Comparison of ENCODE assay signal across 10 cellular contexts in the genomic region with DNA sequence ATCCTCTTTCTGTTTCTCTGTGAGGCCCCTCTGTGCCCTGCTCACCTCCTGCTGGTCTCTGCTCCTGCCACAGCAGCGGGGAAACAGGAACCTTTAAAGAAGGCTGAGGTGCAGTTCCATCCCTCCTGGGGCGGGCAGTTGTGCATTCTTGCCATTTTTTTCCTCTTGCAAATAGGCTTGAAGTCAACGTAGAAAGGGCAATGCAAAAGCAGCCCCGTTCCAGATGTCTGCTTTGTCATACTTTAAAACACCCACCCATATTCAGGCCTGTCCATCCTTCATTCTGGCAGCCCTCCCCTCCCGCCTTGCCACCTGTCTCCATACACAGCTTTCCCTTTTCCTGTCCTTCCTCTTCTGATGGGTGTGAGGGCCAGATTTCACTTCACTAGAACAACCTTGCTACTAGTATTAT.
A peak's percentile ranks its signal among the peaks of the same experiment; 100 is the strongest.
DNase-seq lines count a peak whose midpoint lies in the region; ATAC-seq and TF ChIP-seq lines count a peak whose summit lies in the region.
"Had no signal": no experiment of that assay in that cellular context is flagged by ENCODE, and none has a peak within 500 bp of the region (broad histone marks: within the 10 kb centered on the region; RNA-seq: fewer than 3 reads in every experiment).

No MANE protein-coding gene starts in this region.

- TF ChIP-seq RAD21 in IMR-90 (IDR thresholded peaks at IDR 0.05; ENCODE audit: low read length) = no peak

- peak overlapping the region; percentile 18; the same call in 1 of the 2 replicates for H3K23ac ChIP-seq in IMR-90 (ENCODE audit: low read depth, low read length)

- peak overlapping the region; percentile 46 for H3K4me2 ChIP-seq in IMR-90 (ENCODE audit: low read depth, low read length)

- WGBS in IMR-90 (ENCODE audit: extremely low coverage in 2 of 2, insufficient read length in 1 of 2), 2 experiments = 13% methylated on average over 2 of the region's 5 CpGs; no CpG with 5 or more reads in 1 of the 2 experiments

- H4K91ac ChIP-seq in IMR-90 (ENCODE audit: insufficient read depth, low read depth, low read length) = peak overlapping the region; percentile 78

- H3K9ac ChIP-seq in IMR-90 (ENCODE audit: low read depth, low read length) = peak overlapping the region; percentile 33; the same call in 1 of the 2 replicates
- peak overlapping the region in 3 of 5 donors; percentile 55 to 65 (median 65) for H3K9ac ChIP-seq in subcutaneous abdominal adipose tissue (ENCODE audit: low read length in 5 of 5)

- TF ChIP-seq CTCF in IMR-90 (conservative IDR thresholded peaks at IDR 0.05; ENCODE audit: low read depth, low read length) (no peak), breast epithelium (IDR thresholded peaks at IDR 0.05) (no peak), kidney epithelial cell (IDR thresholded peaks at IDR 0.05; ENCODE audit: insufficient read depth, low read length, poor library complexity, severe bottlenecking) (no peak)

- H4K20me1 ChIP-seq in IMR-90 (ENCODE audit: insufficient read depth, low read length) = no peaks in the 10 kb centered on the region

- peak overlapping the region; percentile 71 for H2BK5ac ChIP-seq in IMR-90 (ENCODE audit: low read depth, low read length, poor library complexity, severe bottlenecking)

- H4K8ac ChIP-seq in IMR-90 (ENCODE audit: low read depth in 2 of 2, low read length in 2 of 2) = peak overlapping the region; percentile 87 to 89; a peak in 2 of 4 replicates

- 0 out of 3 replicates have a peak overlapping the region, but pooled peaks have one; percentile 90 for H2BK15ac ChIP-seq in IMR-90 (ENCODE audit: low read depth, low read length)

- TF ChIP-seq POLR2A in IMR-90 (IDR thresholded peaks at IDR 0.05; ENCODE audit: low read depth, low read length) (no peak), breast epithelium (IDR thresholded peaks at IDR 0.05) (no peak)

- 0 out of 2 replicates have a peak overlapping the region, but pooled peaks have one; percentile 20 for H3K14ac ChIP-seq in IMR-90 (replicated peaks; ENCODE audit: low read depth, low read length)

- H3K27me3 ChIP-seq in IMR-90 (ENCODE audit: control insufficient read depth, insufficient read depth, low read length) (no peaks in the 10 kb centered on the region), breast epithelium (no peaks in the 10 kb centered on the region), kidney epithelial cell (ENCODE audit: control insufficient read depth, insufficient read depth, low read length) (no peaks in the 10 kb centered on the region), subcutaneous abdominal adipose tissue (ENCODE audit: control insufficient read depth in 5 of 5, insufficient read depth in 4 of 5, low read length in 5 of 5) (no peaks in the 10 kb centered on the region)

- peak overlapping the region; percentile 88 for H2BK120ac ChIP-seq in IMR-90 (ENCODE audit: low read depth, low read length)

- dilution Hi-C loops in IMR-90 (cut with HindIII; ENCODE audit: low sequenced_read_pairs, unreplicated experiment) = no loop called here

- H3K4me1 ChIP-seq in IMR-90 (ENCODE audit: control insufficient read depth, insufficient read depth, low read length) (peaks cover 19% of the 10 kb centered on the region), breast epithelium (peaks cover 14 to 55% of the 10 kb centered on the region in 2 donors), subcutaneous abdominal adipose tissue (ENCODE audit: control insufficient read depth in 5 of 5, insufficient read depth in 5 of 5, low read length in 5 of 5) (peaks cover 15 to 56% (median 51%) of the 10 kb centered on the region in 5 donors)

- H3K4me3 ChIP-seq in IMR-90 (ENCODE audit: insufficient read depth, low read depth, low read length) (no peak overlapping the region), breast epithelium (peak overlapping the region in 2 of 3 donors; percentile 29 to 55), kidney epithelial cell (ENCODE audit: low read depth, low read length) (no peak overlapping the region), subcutaneous abdominal adipose tissue (ENCODE audit: low read depth in 1 of 5, low read length in 5 of 5) (peak overlapping the region in 2 of 5 donors; percentile 24 to 26)
- H3K4me3 ChIP-seq: GM12878 had no signal

- no TSS peak for BruUV-seq in IMR-90 (replicated peaks; lab: Mats Ljungman, UMichigan)

- no peak overlapping the region for H3K56ac ChIP-seq in IMR-90 (ENCODE audit: extremely low read depth, insufficient read depth, low read length)

- peak overlapping the region; percentile 81 for H2AFZ ChIP-seq in IMR-90 (replicated peaks; ENCODE audit: low read length, poor library complexity)

- no peaks in the 10 kb centered on the region for H3K79me1 ChIP-seq in IMR-90 (ENCODE audit: low read depth in 1 of 2, low read length in 2 of 2)

- peak overlapping the region; percentile 78 for H4K5ac ChIP-seq in IMR-90 (ENCODE audit: low read depth, low read length)

- H3K9me3 ChIP-seq in IMR-90 (ENCODE audit: control insufficient read depth, insufficient read depth, low read length) = no peaks in the 10 kb centered on the region
- H3K9me3 ChIP-seq in breast epithelium = no peaks in the 10 kb centered on the region
- H3K9me3 ChIP-seq in subcutaneous abdominal adipose tissue (ENCODE audit: control insufficient read depth in 5 of 5, low read length in 5 of 5) = no peaks in the 10 kb centered on the region

- peaks cover 3% of the 10 kb centered on the region for H3K9me1 ChIP-seq in IMR-90 (ENCODE audit: insufficient read depth, low read length)

- H3K18ac ChIP-seq in IMR-90 (ENCODE audit: low read depth, low read length) = peak overlapping the region; percentile 77

- POLR2A ChIA-PET in IMR-90 (lab: Charles Lee; ENCODE audit: unreplicated experiment) = interaction anchor here (0.7 kb wide), 1 partner anchor 59 kb away, joined by 3 read pairs; no protein-coding TSS in a partner anchor

- CTCF ChIA-PET in IMR-90 (lab: Yijun Ruan, JAX) = interaction anchor here (1.1 kb wide), 1 partner anchor 123 kb away, joined by 3 read pairs; no protein-coding TSS in a partner anchor

- H2AK9ac ChIP-seq in IMR-90 (replicated peaks; ENCODE audit: low read depth, low read length, poor library complexity) = peak overlapping the region; percentile 68

- no peaks in the 10 kb centered on the region for H3K36me3 ChIP-seq in IMR-90 (ENCODE audit: control insufficient read depth, insufficient read depth, low read length)
- no peaks in the 10 kb centered on the region for H3K36me3 ChIP-seq in breast epithelium
- H3K36me3 ChIP-seq in kidney epithelial cell (ENCODE audit: control insufficient read depth, insufficient read depth, low read length) = no peaks in the 10 kb centered on the region
- no peaks in the 10 kb centered on the region for H3K36me3 ChIP-seq in subcutaneous abdominal adipose tissue (ENCODE audit: control insufficient read depth in 5 of 5, insufficient read depth in 5 of 5, low read length in 5 of 5)

- ATAC-seq in IMR-90 (ENCODE audit: low read depth) (peak; percentile 10; the same call in 1 of the 2 replicates), HG02678 (IDR thresholded peaks at IDR 0.05; ENCODE audit: unreplicated experiment) (no peak), HG02981 (IDR thresholded peaks at IDR 0.05; ENCODE audit: unreplicated experiment) (no peak)
- ATAC-seq: GM12878 had no signal

- H3K4ac ChIP-seq in IMR-90 (ENCODE audit: low read depth, low read length) = peak overlapping the region; percentile 76

- DNase-seq in IMR-90 (peak; percentile 79), breast epithelium (ENCODE audit: low spot score in 2 of 2) (peak in 1 of 2 donors; percentile 67), kidney epithelial cell (ENCODE audit: low read depth) (peak; percentile 54), germinal center (ENCODE audit: low spot score) (no peak), kidney glomerular epithelial cell (lab: John Stamatoyannopoulos, UW) (no peak)
- DNase-seq: T-helper 1 cell had no signal

- H2AK5ac ChIP-seq in IMR-90 (ENCODE audit: low read depth, low read length) = peak overlapping the region; percentile 49

- intact Hi-C loops in IMR-90 (cut with micrococcal nuclease) = loop anchor here (1.0 to 5.0 kb wide), 4 partner anchors 68 to 128 kb away; partner anchors contain the start of gene KLF9
- intact Hi-C loops in breast epithelium (cut with DNase I; ENCODE audit: low total_unique reads) = loop anchor here (5.0 kb wide), 1 partner anchor 58 kb away; no protein-coding TSS in a partner anchor

- in situ Hi-C loops in IMR-90 (cut with MboI; ENCODE audit: low sequenced_read_pairs) = loop anchor here (5.0 to 10.0 kb wide), 2 partner anchors 63 to 135 kb away; no protein-coding TSS in a partner anchor

- H3K27ac ChIP-seq in IMR-90 (ENCODE audit: insufficient read depth, low read length) = peak overlapping the region; percentile 85
- peak overlapping the region; percentile 94 to 98 for H3K27ac ChIP-seq in breast epithelium
- peak overlapping the region; percentile 89 for H3K27ac ChIP-seq in subcutaneous abdominal adipose tissue (ENCODE audit: low read depth, low read length)

- H2BK20ac ChIP-seq in IMR-90 (ENCODE audit: low read depth, low read length) = peak overlapping the region; percentile 28

TF ChIP-seq in IMR-90, 13 proteins besides CTCF, POLR2A, EP300 and RAD21:
- TF ChIP-seq RCOR1 (IDR thresholded peaks at IDR 0.05; ENCODE audit: insufficient replicate concordance, low read length) (no peak), NFE2L2 (IDR thresholded peaks at IDR 0.05; ENCODE audit: low read depth, low read length) (no peak), MAZ (IDR thresholded peaks at IDR 0.05; ENCODE audit: borderline replicate concordance, low read depth, low read length) (no peak; the same call in 1 of the 2 replicates)

Comparison
In these comparisons a context has a peak if more than half of its experiments do, and no peak if none do; other contexts are left out.
1. DNase-seq: peak in IMR-90 (single experiment) and kidney epithelial cell (single experiment); none in germinal center (single experiment) and kidney glomerular epithelial cell (single experiment).
2. H3K4me3 ChIP-seq: peak in breast epithelium (2 of 3); none in IMR-90 (single experiment) and kidney epithelial cell (single experiment).
3. Peak in every context shown above with its lines, with median percentiles within 50 percentile points of each other: H3K27ac ChIP-seq.